Comparison of ENCODE assay signal across 8 cellular contexts in the genomic region with DNA sequence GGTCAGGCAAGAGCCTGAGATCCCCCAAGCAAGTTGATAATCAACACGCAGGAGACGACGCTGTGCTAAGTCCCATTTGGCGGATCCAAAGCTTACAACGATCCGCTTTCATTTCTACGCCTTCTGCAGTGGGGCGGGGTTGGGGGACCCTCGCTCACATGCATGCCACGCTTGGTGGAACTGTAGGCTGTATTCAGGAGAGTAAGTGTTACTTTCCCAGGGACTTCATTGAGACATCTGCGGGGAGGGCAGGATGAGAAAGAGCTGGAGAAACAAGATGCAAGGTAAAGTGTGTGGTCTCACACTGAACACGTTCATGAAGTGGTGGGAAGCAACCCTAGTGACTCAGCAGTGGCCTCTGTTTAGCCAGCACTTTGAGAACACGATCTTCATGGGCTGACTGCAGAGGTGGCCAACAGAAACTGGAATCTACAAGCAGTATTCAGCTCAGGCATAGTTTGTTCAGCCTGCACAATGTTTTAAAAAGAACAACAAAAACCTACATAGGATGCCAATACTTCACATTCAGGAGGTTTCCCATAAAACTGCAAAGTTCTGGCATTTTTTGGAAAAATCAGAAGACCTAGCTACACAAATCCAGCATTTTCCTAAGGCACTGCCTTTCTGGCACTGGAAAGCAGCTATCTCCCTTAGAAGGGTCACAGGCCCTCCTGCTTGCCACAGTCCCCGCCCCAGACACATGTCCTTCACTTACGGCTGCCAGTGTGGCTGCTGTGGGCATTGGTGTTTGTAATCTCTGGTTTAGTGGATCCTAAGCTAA.
DNase-seq lines count a peak whose midpoint lies in the region; ATAC-seq, FAIRE-seq and TF ChIP-seq lines count a peak whose summit lies in the region.

No MANE protein-coding gene starts in this region.

- no peak for TF ChIP-seq EP300 in sigmoid colon (IDR thresholded peaks at IDR 0.05)

- H3K36me3 Mint-ChIP-seq in H9 (ENCODE audit: insufficient read depth in 1 of 3, low read depth in 3 of 3) (no peaks in the 10 kb centered on the region; a peak in 1 of 7 replicates), Caco-2 (ENCODE audit: insufficient read depth, unreplicated experiment) (no peaks in the 10 kb centered on the region)

- intact Hi-C loops in endothelial cell of umbilical vein (cut with micrococcal nuclease) (loop anchor here (1.0 kb wide), 1 partner anchor 10 kb away; no protein-coding TSS in a partner anchor), sigmoid colon (cut with DNase I) (no loop called here), Caco-2 (cut with micrococcal nuclease; ENCODE audit: unreplicated experiment) (no loop called here)

- no peak overlapping the region for H3K56ac ChIP-seq in H9 (ENCODE audit: insufficient read length, low read depth, low read length)

- no peak overlapping the region for H2BK120ac ChIP-seq in H9 (ENCODE audit: low read depth, low read length, poor library complexity, severe bottlenecking)

- no peak overlapping the region for H3K27ac ChIP-seq in H9 (ENCODE audit: insufficient read length, low read depth, low read length)
- H3K27ac ChIP-seq in endothelial cell of umbilical vein (ENCODE audit: insufficient read depth, low read depth, low read length), result peak overlapping the region; percentile 7
- H3K27ac ChIP-seq in sigmoid colon, result peak overlapping the region; percentile 32 to 70 (median 54)

- DNase-seq in H9, result no peak
- DNase-seq in endothelial cell of umbilical vein (ENCODE audit: low read depth, low spot score), result no peak
- DNase-seq in sigmoid colon, result no peak
- DNase-seq in H54 (ENCODE audit: insufficient read length, low spot score), result no peak
- DNase-seq in Caco-2, result no peak

- H3K9me3 Mint-ChIP-seq in H9, result no peaks in the 10 kb centered on the region
- no peaks in the 10 kb centered on the region for H3K9me3 Mint-ChIP-seq in Caco-2 (ENCODE audit: unreplicated experiment)

- no peak overlapping the region for H3K14ac ChIP-seq in H9 (ENCODE audit: insufficient read depth, low read length)

- no peaks in the 10 kb centered on the region for H3K9me1 ChIP-seq in endothelial cell of umbilical vein (replicated peaks; ENCODE audit: control insufficient read depth, extremely low read depth, insufficient read depth, low read length)

- no peak overlapping the region for H3K23ac ChIP-seq in H9 (ENCODE audit: insufficient read length, low read depth, low read length)

- H3K9me3 ChIP-seq in H9 (ENCODE audit: control insufficient read depth, low read depth, low read length) (no peaks in the 10 kb centered on the region), endothelial cell of umbilical vein (replicated peaks; ENCODE audit: control insufficient read depth, insufficient read depth, low read length) (no peaks in the 10 kb centered on the region), sigmoid colon (no peaks in the 10 kb centered on the region), Caco-2 (no peaks in the 10 kb centered on the region)

- H4K5ac ChIP-seq in H9 (ENCODE audit: insufficient read length, low read depth, low read length), result no peak overlapping the region

- no peak overlapping the region for H3K4ac ChIP-seq in H9 (ENCODE audit: low read depth, low read length)

- no peak overlapping the region for H4K8ac ChIP-seq in H9 (replicated peaks; ENCODE audit: insufficient read length, low read depth, low read length)

- no CpG with 5 or more reads among the region's 15 CpGs for WGBS in H9 (ENCODE audit: extremely low coverage, insufficient read length, low lambda C conversion rate)
- 76 to 78% methylated on average over 15 of the region's 15 CpGs for WGBS in sigmoid colon, 2 donors

- no peak overlapping the region for H3K4me2 ChIP-seq in H9 (ENCODE audit: insufficient read depth, insufficient read length, low read length)
- H3K4me2 ChIP-seq in endothelial cell of umbilical vein (ENCODE audit: insufficient read depth, low read length), result no peak overlapping the region

- H3T11ph ChIP-seq in H9 (ENCODE audit: low read length), result no peak overlapping the region

- H3K4me1 ChIP-seq in H9 (ENCODE audit: insufficient read depth, low read length) (peaks cover 15% of the 10 kb centered on the region; the same call in 1 of the 2 replicates), endothelial cell of umbilical vein (ENCODE audit: control insufficient read depth, extremely low read depth, insufficient read depth, low read length) (peaks cover 29% of the 10 kb centered on the region), sigmoid colon (peaks cover 0 to 61% (median 53%) of the 10 kb centered on the region in 4 donors), Caco-2 (no peaks in the 10 kb centered on the region)

- H3K27ac Mint-ChIP-seq in H9 (peak overlapping the region in 2 of 3 experiments; percentile 49 to 91; a peak in 5 of 7 replicates), Caco-2 (ENCODE audit: unreplicated experiment) (no peak overlapping the region)

- H3K18ac ChIP-seq in H9 (ENCODE audit: insufficient read length, low read depth, low read length), result no peak overlapping the region

- no peak overlapping the region for H2BK20ac ChIP-seq in H9 (ENCODE audit: low read depth, low read length, poor library complexity, severe bottlenecking)

- H3K9ac ChIP-seq in H9 (ENCODE audit: extremely low read depth, insufficient read length, low read length) (no peak overlapping the region), endothelial cell of umbilical vein (replicated peaks; ENCODE audit: extremely low read depth, insufficient read depth, low read length) (no peak overlapping the region)

- H3K79me2 ChIP-seq in H9 (ENCODE audit: insufficient read depth, low read length) (no peaks in the 10 kb centered on the region), endothelial cell of umbilical vein (ENCODE audit: control insufficient read depth, insufficient read depth, low read length) (no peaks in the 10 kb centered on the region)

- CTCF ChIA-PET in endothelial cell of umbilical vein (lab: Charles Lee) (no interaction called here), Caco-2 (lab: Charles Lee) (no interaction called here)

- no peak overlapping the region for H2BK12ac ChIP-seq in H9 (ENCODE audit: insufficient read length, low read depth, low read length)

- ATAC-seq in SK-N-SH treated with all-trans-retinoic acid at 6 μM for 48 hours (peak; percentile 27; the same call in 2 of the 3 replicates), HG02759 (IDR thresholded peaks at IDR 0.05; ENCODE audit: unreplicated experiment) (no peak), GM19328 (IDR thresholded peaks at IDR 0.05; ENCODE audit: unreplicated experiment) (no peak)

- no peak overlapping the region for H3K4me3 ChIP-seq in endothelial cell of umbilical vein (replicated peaks in 1 of 3; ENCODE audit: insufficient read depth in 1 of 3, low read depth in 1 of 3, low read length in 3 of 3)
- no peak overlapping the region for H3K4me3 ChIP-seq in sigmoid colon
- H3K4me3 ChIP-seq in Caco-2 (ENCODE audit: low read depth, low read length), result no peak overlapping the region

- no peak overlapping the region for H2AFZ ChIP-seq in H9 (ENCODE audit: low read length)
- H2AFZ ChIP-seq in endothelial cell of umbilical vein (ENCODE audit: low read depth, low read length), result no peak overlapping the region

- H4K20me1 ChIP-seq in H9 (ENCODE audit: control insufficient read depth, insufficient read depth, insufficient read length), result no peaks in the 10 kb centered on the region
- no peaks in the 10 kb centered on the region for H4K20me1 ChIP-seq in endothelial cell of umbilical vein (replicated peaks; ENCODE audit: control insufficient read depth, extremely low read depth, insufficient read depth, low read length)

- no peak for FAIRE-seq in endothelial cell of umbilical vein (lab: Jason Lieb, UNC)
- no peak for FAIRE-seq in H54 (lab: Jason Lieb, UNC)

- BruUV-seq in endothelial cell of umbilical vein (replicated peaks; lab: Mats Ljungman, UMichigan) (no TSS peak), Caco-2 (replicated peaks; lab: Mats Ljungman, UMichigan) (no TSS peak)

- H3K79me1 ChIP-seq in H9 (ENCODE audit: insufficient read depth, low read depth, low read length, poor library complexity, severe bottlenecking), result no peaks in the 10 kb centered on the region

- H3K27me3 Mint-ChIP-seq in H9 (ENCODE audit: low read depth) (no peaks in the 10 kb centered on the region; the same call in 1 of the 2 replicates), Caco-2 (ENCODE audit: insufficient read depth, unreplicated experiment) (no peaks in the 10 kb centered on the region)

- no peak overlapping the region for H2AK5ac ChIP-seq in H9 (ENCODE audit: insufficient read length, low read length)

- H3K27me3 ChIP-seq in H9 (ENCODE audit: insufficient read depth, low read length) (no peaks in the 10 kb centered on the region), endothelial cell of umbilical vein (ENCODE audit: control insufficient read depth in 2 of 2, insufficient read depth in 2 of 2, low read length in 2 of 2) (no peaks in the 10 kb centered on the region), sigmoid colon (no peaks in the 10 kb centered on the region), Caco-2 (replicated peaks; ENCODE audit: control insufficient read depth, insufficient read depth, low read length) (no peaks in the 10 kb centered on the region)

- H2BK15ac ChIP-seq in H9 (ENCODE audit: low read depth, low read length), result no peak overlapping the region

- dilution Hi-C loops in endothelial cell of umbilical vein (cut with MboI; ENCODE audit: extremely low pct_ligation_motif_present, low sequenced_read_pairs), result no loop called here

- POLR2A ChIA-PET in endothelial cell of umbilical vein (lab: Charles Lee), result no interaction called here
- POLR2A ChIA-PET in Caco-2 (lab: Charles Lee), result no interaction called here

- H3K4me3 Mint-ChIP-seq in H9 (no peak overlapping the region), Caco-2 (ENCODE audit: unreplicated experiment) (no peak overlapping the region)

- no peak overlapping the region for H2BK5ac ChIP-seq in H9 (ENCODE audit: insufficient read length, low read length)

- TF ChIP-seq POLR2A in endothelial cell of umbilical vein (IDR thresholded peaks at IDR 0.05; ENCODE audit: low read depth, low read length) (no peak), sigmoid colon (IDR thresholded peaks at IDR 0.05) (no peak), H54 (IDR thresholded peaks at IDR 0.05; ENCODE audit: low read depth, low read length) (no peak)

- TF ChIP-seq CTCF in H9 (conservative IDR thresholded peaks at IDR 0.05) (no peak), endothelial cell of umbilical vein (IDR thresholded peaks at IDR 0.05; ENCODE audit: extremely low read depth in 1 of 2, insufficient read depth in 1 of 2, low read depth in 1 of 2, low read length in 2 of 2) (no peak), sigmoid colon (IDR thresholded peaks at IDR 0.05) (no peak), Caco-2 (IDR thresholded peaks at IDR 0.05; ENCODE audit: insufficient read depth in 1 of 2, low read depth in 1 of 2, low read length in 1 of 2, severe bottlenecking in 1 of 2, unreplicated experiment in 1 of 2) (no peak)

- H3K36me3 ChIP-seq in endothelial cell of umbilical vein (ENCODE audit: control insufficient read depth in 2 of 2, extremely low read depth in 1 of 2, insufficient read depth in 2 of 2, low read length in 2 of 2) (no peaks in the 10 kb centered on the region), sigmoid colon (no peaks in the 10 kb centered on the region), Caco-2 (ENCODE audit: control insufficient read depth, insufficient read depth, low read length) (no peaks in the 10 kb centered on the region)

- H4K91ac ChIP-seq in H9 (ENCODE audit: insufficient read length, low read depth, low read length), result no peak overlapping the region

- H3K4me1 Mint-ChIP-seq in H9, result peaks cover 62 to 64% of the 10 kb centered on the region in 2 experiments
- H3K4me1 Mint-ChIP-seq in Caco-2 (ENCODE audit: low read depth, unreplicated experiment), result no peaks in the 10 kb centered on the region

- no peaks in the 10 kb centered on the region for H3K23me2 ChIP-seq in H9 (ENCODE audit: insufficient read length, low read depth, low read length, poor library complexity, severe bottlenecking)
